ENCODE assay signal across 11 cellular contexts in genomic region chr1:222521299-222522104, GRCh38. TPM values are rescaled to one million over a fixed set of nuclear protein-coding genes. Genes with fewer than 3 reads are reported as not detected.
DNase-seq lines count a peak whose midpoint lies in the region; ATAC-seq and TF ChIP-seq lines count a peak whose summit lies in the region.
"Had no signal": no experiment of that assay in that cellular context is flagged by ENCODE, and none has a peak within 500 bp of the region (broad histone marks: within the 10 kb centered on the region; RNA-seq: fewer than 3 reads in every experiment).

No MANE protein-coding gene starts in this region.

- H3K9me3 ChIP-seq in GM23248 (ENCODE audit: low read depth) (no peaks in the 10 kb centered on the region), PC-3 (ENCODE audit: low read length) (no peaks in the 10 kb centered on the region), suprapubic skin (no peaks in the 10 kb centered on the region), tibial nerve (peaks cover 0 to 5% (median 0%) of the 10 kb centered on the region in 4 donors), tibial artery (no peaks in the 10 kb centered on the region)

- H3K27me3 ChIP-seq in GM23248 (replicated peaks; ENCODE audit: insufficient read depth) (no peaks in the 10 kb centered on the region), PC-3 (ENCODE audit: low read length) (no peaks in the 10 kb centered on the region), suprapubic skin (no peaks in the 10 kb centered on the region), tibial nerve (no peaks in the 10 kb centered on the region), tibial artery (no peaks in the 10 kb centered on the region)

- peak; percentile 67 for DNase-seq in GM23248
- DNase-seq in PC-3 = peak; percentile 95
- DNase-seq in epithelial cell of proximal tubule (ENCODE audit: low read depth) = peak; percentile 97
- DNase-seq in non-pigmented ciliary epithelial cell (ENCODE audit: low read depth) = peak; percentile 22
- DNase-seq in suprapubic skin (ENCODE audit: low spot score in 2 of 2) = no peak
- DNase-seq in GM19238 (ENCODE audit: insufficient read length, low spot score) = no peak
- DNase-seq in tibial nerve (ENCODE audit: low spot score in 2 of 2) = no peak
- DNase-seq in tibial artery = no peak
- DNase-seq: anterior cingulate cortex had no signal

- H3K4me1 ChIP-seq in GM23248 (ENCODE audit: insufficient read depth) (no peaks in the 10 kb centered on the region), PC-3 (ENCODE audit: insufficient read depth, low read length) (peaks cover 22% of the 10 kb centered on the region), suprapubic skin (no peaks in the 10 kb centered on the region), tibial nerve (no peaks in the 10 kb centered on the region), tibial artery (no peaks in the 10 kb centered on the region)

- CTCF ChIA-PET in PC-3 (lab: Charles Lee) = no interaction called here

- POLR2A ChIA-PET in PC-3 (lab: Charles Lee; ENCODE audit: unreplicated experiment) = no interaction called here

- TF ChIP-seq POLR2A in suprapubic skin (IDR thresholded peaks at IDR 0.05) (no peak), tibial nerve (IDR thresholded peaks at IDR 0.05) (no peak)

- H3K4me3 ChIP-seq in GM23248 (no peak overlapping the region), PC-3 (ENCODE audit: low read length) (no peak overlapping the region), epithelial cell of proximal tubule (ENCODE audit: low read depth, low read length) (no peak overlapping the region), suprapubic skin (no peak overlapping the region), tibial nerve (no peak overlapping the region), tibial artery (no peak overlapping the region)

- H3K4me2 ChIP-seq in GM23248 (ENCODE audit: unreplicated experiment) = no peak overlapping the region
- H3K4me2 ChIP-seq in PC-3 (ENCODE audit: low read length) = peak overlapping the region; percentile 28

- H3K27ac ChIP-seq in GM23248 = no peak overlapping the region
- peak overlapping the region; percentile 78 for H3K27ac ChIP-seq in PC-3 (ENCODE audit: low read length)
- H3K27ac ChIP-seq in suprapubic skin = no peak overlapping the region
- no peak overlapping the region for H3K27ac ChIP-seq in tibial nerve
- no peak overlapping the region for H3K27ac ChIP-seq in tibial artery
- H3K27ac ChIP-seq: VCaP had no signal

- ATAC-seq in PC-3 = peak; percentile 74

- TF ChIP-seq EP300 in suprapubic skin (IDR thresholded peaks at IDR 0.05) (no peak), tibial nerve (IDR thresholded peaks at IDR 0.05) (no peak)

- TF ChIP-seq CTCF in PC-3 (conservative IDR thresholded peaks at IDR 0.05; ENCODE audit: low read depth, low read length) (no peak), epithelial cell of proximal tubule (conservative IDR thresholded peaks at IDR 0.05; ENCODE audit: low read depth, low read length) (no peak), suprapubic skin (IDR thresholded peaks at IDR 0.05) (no peak), tibial nerve (IDR thresholded peaks at IDR 0.05) (no peak), tibial artery (IDR thresholded peaks at IDR 0.05) (no peak)

- H3K36me3 ChIP-seq in GM23248 (ENCODE audit: low read depth) (no peaks in the 10 kb centered on the region), PC-3 (ENCODE audit: low read depth, low read length) (no peaks in the 10 kb centered on the region), suprapubic skin (no peaks in the 10 kb centered on the region), tibial nerve (no peaks in the 10 kb centered on the region), tibial artery (no peaks in the 10 kb centered on the region)

- 0 out of 2 replicates have a peak, but pooled peaks cover 8% of the 10 kb centered on the region for H3F3A ChIP-seq in GM23248 (ENCODE audit: insufficient read depth)
- H3F3A ChIP-seq in PC-3 (ENCODE audit: low read length, unreplicated experiment) = no peaks in the 10 kb centered on the region

- no peaks in the 10 kb centered on the region for H3K79me2 ChIP-seq in GM23248 (ENCODE audit: insufficient read depth)
- no peaks in the 10 kb centered on the region for H3K79me2 ChIP-seq in PC-3 (ENCODE audit: low read length)

- H4K20me1 ChIP-seq in GM23248 (ENCODE audit: insufficient read depth) (no peaks in the 10 kb centered on the region), PC-3 (ENCODE audit: low read length) (no peaks in the 10 kb centered on the region)

- H3K9me2 ChIP-seq in GM23248 (ENCODE audit: insufficient read depth) (no peaks in the 10 kb centered on the region), PC-3 (replicated peaks; ENCODE audit: low read length) (no peaks in the 10 kb centered on the region)

- WGBS in GM23248 (ENCODE audit: low coverage in 1 of 2, low lambda C conversion rate in 2 of 2, missing lambda C conversion rate in 2 of 2), 2 experiments = 87% methylated on average over 7 of the region's 7 CpGs
- WGBS in suprapubic skin = 84% methylated on average over 7 of the region's 7 CpGs
- WGBS in tibial nerve, 2 donors = 68 to 70% methylated on average over 7 of the region's 7 CpGs

- BruUV-seq in PC-3 (replicated peaks; lab: Mats Ljungman, UMichigan) = no TSS peak

- in situ Hi-C loops in GM23248 (cut with MboI) = no loop called here

- H2AFZ ChIP-seq in GM23248 = no peak overlapping the region
- no peak overlapping the region for H2AFZ ChIP-seq in PC-3 (ENCODE audit: low read length)

- intact Hi-C loops in PC-3 (cut with micrococcal nuclease) (no loop called here), tibial artery (cut with DNase I; ENCODE audit: low total_unique reads) (no loop called here)

- H3K9ac ChIP-seq in GM23248 = no peak overlapping the region
- no peak overlapping the region; the same call in 1 of the 2 replicates for H3K9ac ChIP-seq in PC-3 (ENCODE audit: low read length)

RNA-seq across cellular contexts. Expression of gene HHIPL2, which starts 26.4 kb away (rescaled TPM):
- 0.25 and 1.3 TPM in 2 replicates for total RNA-seq in GM23248 (2014; rRNA removed; shearing (Covaris generic))
- 0.71 and 1.3 TPM in 2 replicates for polyA plus RNA-seq in GM23248 (2016; fragmentation: Nextera tagmentation; extraction: Ambion mirVana)
- total RNA-seq in PC-3 (2014; rRNA removed) (1.1 and 1.2 TPM in 2 replicates), epithelial cell of proximal tubule (not detected in 2 replicates), suprapubic skin (under 1 TPM in 1 of 4 donors, not detected in 3; 0.32 TPM), tibial nerve (1 to 10 TPM in 1 of 4 donors, under 1 TPM in 1, not detected in 2; 0.21 to 1.5 TPM)
- polyA plus RNA-seq: CD14-positive monocyte had no signal

Comparison
In these comparisons a context has a peak if more than half of its experiments do, and no peak if none do; other contexts are left out.
1. DNase-seq: peak in GM23248 (single experiment), PC-3 (single experiment), epithelial cell of proximal tubule (single experiment) and non-pigmented ciliary epithelial cell (single experiment); none in suprapubic skin (0 of 2), GM19238 (single experiment), tibial nerve (0 of 2) and tibial artery (0 of 2).